9 cellular contexts compared by ENCODE assay signal in the genomic region with DNA sequence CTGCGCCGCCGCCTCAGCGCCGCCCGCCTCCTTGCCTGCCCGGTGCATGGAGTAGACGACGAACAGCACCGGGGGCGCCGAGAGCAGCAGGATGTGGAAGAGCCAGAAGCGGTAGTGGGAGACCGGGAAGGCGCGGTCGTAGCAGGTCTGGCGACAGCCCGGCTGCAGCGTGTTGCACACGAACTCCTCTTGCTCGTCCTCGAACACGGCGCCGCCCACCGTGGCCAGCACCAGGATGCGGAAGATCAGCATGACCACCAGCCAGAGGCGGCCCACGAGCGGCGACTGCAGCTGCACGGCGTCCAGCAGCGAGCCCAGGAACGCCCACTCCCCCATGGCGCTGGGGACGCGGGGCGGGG. TPM values are rescaled to one million over a fixed set of nuclear protein-coding genes. Genes with fewer than 3 reads are reported as not detected.
DNase-seq lines count a peak whose midpoint lies in the region; ATAC-seq and TF ChIP-seq lines count a peak whose summit lies in the region.
"Had no signal": no experiment of that assay in that cellular context is flagged by ENCODE, and none has a peak within 500 bp of the region (broad histone marks: within the 10 kb centered on the region; RNA-seq: fewer than 3 reads in every experiment).

No MANE protein-coding gene starts in this region.

- peak overlapping the region; percentile 88 for H3K4me2 ChIP-seq in GM23338

- TF ChIP-seq EP300 in transverse colon (IDR thresholded peaks at IDR 0.05; ENCODE audit: low read depth): no peak

- no peaks in the 10 kb centered on the region; the same call in 2 of the 3 replicates for H3K9me3 Mint-ChIP-seq in GM23338

- H3K4me3 ChIP-seq in GM23338 (peak overlapping the region; percentile 59), astrocyte of the cerebellum (ENCODE audit: low read depth, low read length) (peak overlapping the region; percentile 40), lower leg skin (ENCODE audit: low read depth, poor library complexity, severe bottlenecking) (peak overlapping the region; percentile 28), transverse colon (peak overlapping the region; percentile 8 to 54 (median 50))

- H3K27ac Mint-ChIP-seq in GM23338: no peak overlapping the region

- ATAC-seq in GM23338 (peak; percentile 14), HG02970 (IDR thresholded peaks at IDR 0.05; ENCODE audit: low FRiP score, unreplicated experiment) (no peak), GM19324 (IDR thresholded peaks at IDR 0.05; ENCODE audit: low FRiP score, unreplicated experiment) (no peak)

- peaks cover 47% of the 10 kb centered on the region for H3K27me3 Mint-ChIP-seq in GM23338 (ENCODE audit: insufficient read depth, low read depth, poor library complexity)

- H3K27ac ChIP-seq in 22Rv1 (peak overlapping the region; percentile 58), GM23338 (ENCODE audit: low read depth) (no peak overlapping the region), transverse colon (peak overlapping the region in 1 of 4 donors; percentile 34)
- H3K27ac ChIP-seq: epithelial cell of prostate had no signal

- H3F3A ChIP-seq in GM23338 (replicated peaks; ENCODE audit: low read depth): peaks cover 8% of the 10 kb centered on the region; the same call in 1 of the 2 replicates

- H3K9me2 ChIP-seq in GM23338 (ENCODE audit: insufficient read depth): no peaks in the 10 kb centered on the region

- TF ChIP-seq CTCF in 22Rv1 (IDR thresholded peaks at IDR 0.05) (no peak), GM23338 (conservative IDR thresholded peaks at IDR 0.05; ENCODE audit: low read depth in 2 of 2) (no peak), astrocyte of the cerebellum (IDR thresholded peaks at IDR 0.05; ENCODE audit: low read depth, low read length, missing control alignments) (no peak), lower leg skin (IDR thresholded peaks at IDR 0.05) (no peak), transverse colon (IDR thresholded peaks at IDR 0.05) (no peak)

- H3K36me3 ChIP-seq in GM23338 (ENCODE audit: insufficient read depth): no peaks in the 10 kb centered on the region
- H3K36me3 ChIP-seq in transverse colon: no peaks in the 10 kb centered on the region

- no peaks in the 10 kb centered on the region for H3K36me3 Mint-ChIP-seq in GM23338 (ENCODE audit: low read depth)

- intact Hi-C loops in lower leg skin (cut with DNase I; ENCODE audit: low total_unique reads): loop anchor here (5.0 to 10.0 kb wide), 2 partner anchors 51 to 169 kb away; a partner anchor contains a TSS
- intact Hi-C loops in transverse colon (cut with DNase I; ENCODE audit: low total_unique reads): loop anchor here (5.0 kb wide), 2 partner anchors 54 to 1729 kb away; a partner anchor contains a TSS

- no peaks in the 10 kb centered on the region for H3K9me3 ChIP-seq in transverse colon

- H2AFZ ChIP-seq in GM23338: peak overlapping the region; percentile 92; the same call in 1 of the 2 replicates

- H3K27me3 ChIP-seq in GM23338 (ENCODE audit: insufficient read depth): peaks cover 43% of the 10 kb centered on the region
- H3K27me3 ChIP-seq in transverse colon: no peaks in the 10 kb centered on the region

- H3K79me2 ChIP-seq in GM23338 (replicated peaks; ENCODE audit: insufficient read depth): no peaks in the 10 kb centered on the region

- peak overlapping the region; percentile 81 for H3K4me3 Mint-ChIP-seq in GM23338

- peaks cover 40% of the 10 kb centered on the region for H3K4me1 Mint-ChIP-seq in GM23338

- H3K4me1 ChIP-seq in GM23338 (ENCODE audit: insufficient read depth): peaks cover 22% of the 10 kb centered on the region
- H3K4me1 ChIP-seq in transverse colon: peaks cover 6 to 14% (median 12%) of the 10 kb centered on the region in 4 donors

- no peak for DNase-seq in GM23338 (ENCODE audit: low spot score)
- no peak for DNase-seq in astrocyte of the cerebellum (ENCODE audit: low read depth)
- DNase-seq in lower leg skin (ENCODE audit: low spot score in 2 of 2): no peak
- peak; percentile 15 for DNase-seq in transverse colon
- no peak for DNase-seq in stimulated activated CD4-positive, alpha-beta T cell treated with anti-CD3 and anti-CD28 coated beads, Interleukin-4, amount 100 ng/mL, for 24 hours

- 17 to 40% methylated on average over 6 to 13 of the region's 40 CpGs for WGBS in lower leg skin, 2 donors
- whole genome bisulfite sequencing in transverse colon (ENCODE audit: low coverage in 1 of 2), 2 donors: 26% methylated on average over 26 of the region's 40 CpGs; no CpG with 5 or more reads in 1 of the 2 donors

- TF ChIP-seq POLR2A in lower leg skin (IDR thresholded peaks at IDR 0.05) (no peak), transverse colon (IDR thresholded peaks at IDR 0.05) (no peak)

- in situ Hi-C loops in astrocyte of the cerebellum (cut with HindIII; ENCODE audit: low sequenced_read_pairs) (no loop called here), transverse colon (cut with MboI; ENCODE audit: low pct_ligation_motif_present in 1 of 4, low pct_unique_long_range_greater_than_20kb in 1 of 4, low sequenced_read_pairs in 3 of 4) (loop anchor here in 2 of 4 donors (10.0 kb wide), 2 partner anchors 51 to 171 kb away; a partner anchor contains a TSS)

- no peaks in the 10 kb centered on the region for H4K20me1 ChIP-seq in GM23338 (replicated peaks; ENCODE audit: insufficient read depth)

TF ChIP-seq in GM23338, 12 proteins besides CTCF, POLR2A, EP300 and RAD21:
- TF ChIP-seq CREB1 (CRISPR knock-in tag; IDR thresholded peaks at IDR 0.05; ENCODE audit: low read depth): no peak
- no peak for TF ChIP-seq ZNF331 (CRISPR knock-in tag; IDR thresholded peaks at IDR 0.05; ENCODE audit: low read depth)
- no peak for TF ChIP-seq STAT1 (IDR thresholded peaks at IDR 0.05; ENCODE audit: unreplicated experiment)
- no peak for TF ChIP-seq ZNF114 (CRISPR knock-in tag; IDR thresholded peaks at IDR 0.05)
- TF ChIP-seq JUNB (IDR thresholded peaks at IDR 0.05; ENCODE audit: unreplicated experiment): no peak
- no peak for TF ChIP-seq NANOG (IDR thresholded peaks at IDR 0.05; ENCODE audit: borderline replicate concordance)
- TF ChIP-seq POLR2AphosphoS5 (IDR thresholded peaks at IDR 0.05; ENCODE audit: low read depth): no peak
- TF ChIP-seq EZH2 (IDR thresholded peaks at IDR 0.05; ENCODE audit: low read depth, unreplicated experiment): no peak
- TF ChIP-seq, protein P1, sequence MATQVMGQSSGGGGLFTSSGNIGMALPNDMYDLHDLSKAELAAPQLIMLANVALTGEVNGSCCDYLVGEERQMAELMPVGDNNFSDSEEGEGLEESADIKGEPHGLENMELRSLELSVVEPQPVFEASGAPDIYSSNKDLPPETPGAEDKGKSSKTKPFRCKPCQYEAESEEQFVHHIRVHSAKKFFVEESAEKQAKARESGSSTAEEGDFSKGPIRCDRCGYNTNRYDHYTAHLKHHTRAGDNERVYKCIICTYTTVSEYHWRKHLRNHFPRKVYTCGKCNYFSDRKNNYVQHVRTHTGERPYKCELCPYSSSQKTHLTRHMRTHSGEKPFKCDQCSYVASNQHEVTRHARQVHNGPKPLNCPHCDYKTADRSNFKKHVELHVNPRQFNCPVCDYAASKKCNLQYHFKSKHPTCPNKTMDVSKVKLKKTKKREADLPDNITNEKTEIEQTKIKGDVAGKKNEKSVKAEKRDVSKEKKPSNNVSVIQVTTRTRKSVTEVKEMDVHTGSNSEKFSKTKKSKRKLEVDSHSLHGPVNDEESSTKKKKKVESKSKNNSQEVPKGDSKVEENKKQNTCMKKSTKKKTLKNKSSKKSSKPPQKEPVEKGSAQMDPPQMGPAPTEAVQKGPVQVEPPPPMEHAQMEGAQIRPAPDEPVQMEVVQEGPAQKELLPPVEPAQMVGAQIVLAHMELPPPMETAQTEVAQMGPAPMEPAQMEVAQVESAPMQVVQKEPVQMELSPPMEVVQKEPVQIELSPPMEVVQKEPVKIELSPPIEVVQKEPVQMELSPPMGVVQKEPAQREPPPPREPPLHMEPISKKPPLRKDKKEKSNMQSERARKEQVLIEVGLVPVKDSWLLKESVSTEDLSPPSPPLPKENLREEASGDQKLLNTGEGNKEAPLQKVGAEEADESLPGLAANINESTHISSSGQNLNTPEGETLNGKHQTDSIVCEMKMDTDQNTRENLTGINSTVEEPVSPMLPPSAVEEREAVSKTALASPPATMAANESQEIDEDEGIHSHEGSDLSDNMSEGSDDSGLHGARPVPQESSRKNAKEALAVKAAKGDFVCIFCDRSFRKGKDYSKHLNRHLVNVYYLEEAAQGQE (IDR thresholded peaks at IDR 0.05; ENCODE audit: unreplicated experiment): no peak

RNA-seq across cellular contexts. Expression of a gene that starts 1.1 kb away (rescaled TPM):
- total RNA-seq in GM23338 (2014; rRNA removed; shearing (Covaris generic)): 1.4 and 2.8 TPM in 2 replicates
- polyA plus RNA-seq in GM23338 (2016; fragmentation: Nextera tagmentation; extraction: Ambion mirVana): not detected in 2 replicates
- total RNA-seq in lower leg skin: not detected
- not detected for total RNA-seq in transverse colon

RNA-seq across cellular contexts. Expression of a gene that starts 54.2 kb away (rescaled TPM):
- 258 and 263 TPM in 2 replicates for total RNA-seq in GM23338 (2014; rRNA removed; shearing (Covaris generic))
- 442 and 485 TPM in 2 replicates for polyA plus RNA-seq in GM23338 (2016; fragmentation: Nextera tagmentation; extraction: Ambion mirVana)
- 10 to 100 TPM in 1 of 4 donors, 1 to 10 TPM in 3; 5.7 to 11.9 (median 8.2) TPM for total RNA-seq in lower leg skin
- 10 to 100 TPM in 1 of 4 donors, 1 to 10 TPM in 2, under 1 TPM in 1; 0.37 to 25.5 (median 7.5) TPM for total RNA-seq in transverse colon

RNA-seq across cellular contexts. Expression of a gene that starts 54.5 kb away (rescaled TPM):
- total RNA-seq in GM23338 (2014; rRNA removed; shearing (Covaris generic)): 15.9 and 17.8 TPM in 2 replicates
- polyA plus RNA-seq in GM23338 (2016; fragmentation: Nextera tagmentation; extraction: Ambion mirVana): 7.4 and 8.7 TPM in 2 replicates
- total RNA-seq in lower leg skin: 10 to 100 TPM; 18.1 to 38.0 (median 25.2) TPM
- total RNA-seq in transverse colon: 100 to 1,000 TPM in 1 of 4 donors, 10 to 100 TPM in 3; 23.5 to 110 (median 49.1) TPM
